ENCODE assay signal across 28 cellular contexts in genomic region chr10:131495224-131495623, GRCh38.
"Had no signal": no experiment of that assay in that cellular context is flagged by ENCODE, and none has a peak within 500 bp of the region (broad histone marks: within the 10 kb centered on the region; RNA-seq: fewer than 3 reads in every experiment).

No MANE protein-coding gene starts in this region.

- H3K36me3 ChIP-seq: stomach, suprapubic skin, thoracic aorta, thyroid gland, tibial artery, tibial nerve, transverse colon, upper lobe of left lung, upper lobe of right lung, uterus, vagina had no signal

- H3K27ac Mint-ChIP-seq: stimulated activated effector memory CD8-positive, alpha-beta T cell treated with anti-CD3 and anti-CD28 coated beads, Interleukin-12 subunit alpha, Interleukin-12 subunit beta, amount 100 ng/mL, for 72 hours; stimulated activated memory B cell treated with anti-CD40 and anti-IgM and Interleukin-4, amounts not matched to agents 10 μg/mL and 1 μg/mL and 100 μg/mL, for 72 hours; stimulated activated naive B cell treated with anti-CD40 and anti-IgM and Interleukin-4, amounts not matched to agents 10 μg/mL and 1 μg/mL and 100 μg/mL, for 72 hours; stimulated activated naive CD8-positive, alpha-beta T cell treated with anti-CD3 and anti-CD28 coated beads, Interleukin-15, amount 100 ng/mL, for 72 hours; stimulated activated naive CD8-positive, alpha-beta T cell treated with anti-CD3 and anti-CD28 coated beads, Interleukin-15, Interleukin-2, amounts not matched to agents 100 ng/mL and 50 ng/mL, for 24 hours; type B pancreatic cell had no signal

- H3K9me3 Mint-ChIP-seq: type B pancreatic cell had no signal

- H3K27me3 ChIP-seq: stomach, suprapubic skin, testis, thyroid gland, tibial artery, tibial nerve, transverse colon, upper lobe of left lung, upper lobe of right lung, uterus, vagina had no signal

- H3K4me3 Mint-ChIP-seq: stimulated activated effector memory CD8-positive, alpha-beta T cell treated with anti-CD3 and anti-CD28 coated beads, Interleukin-12 subunit alpha, Interleukin-12 subunit beta, amount 100 ng/mL, for 72 hours; stimulated activated memory B cell treated with anti-CD40 and anti-IgM and Interleukin-4, amounts not matched to agents 10 μg/mL and 1 μg/mL and 100 μg/mL, for 72 hours; stimulated activated naive B cell treated with anti-CD40 and anti-IgM and Interleukin-4, amounts not matched to agents 10 μg/mL and 1 μg/mL and 100 μg/mL, for 72 hours; stimulated activated naive CD8-positive, alpha-beta T cell treated with anti-CD3 and anti-CD28 coated beads, Interleukin-15, amount 100 ng/mL, for 72 hours; stimulated activated naive CD8-positive, alpha-beta T cell treated with anti-CD3 and anti-CD28 coated beads, Interleukin-15, Interleukin-2, amounts not matched to agents 100 ng/mL and 50 ng/mL, for 24 hours; type B pancreatic cell had no signal

- H3K4me1 ChIP-seq: stomach, suprapubic skin, testis, thyroid gland, tibial artery, tibial nerve, transverse colon, upper lobe of left lung, upper lobe of right lung, uterus, vagina had no signal

- H3K27me3 Mint-ChIP-seq: stimulated activated memory B cell treated with anti-CD40 and anti-IgM and Interleukin-4, amounts not matched to agents 10 μg/mL and 1 μg/mL and 100 μg/mL, for 72 hours; stimulated activated naive B cell treated with anti-CD40 and anti-IgM and Interleukin-4, amounts not matched to agents 10 μg/mL and 1 μg/mL and 100 μg/mL, for 72 hours; stimulated activated naive CD8-positive, alpha-beta T cell treated with anti-CD3 and anti-CD28 coated beads, Interleukin-15, Interleukin-2, amounts not matched to agents 100 ng/mL and 50 ng/mL, for 24 hours had no signal

- H3K4me1 Mint-ChIP-seq: stimulated activated effector memory CD8-positive, alpha-beta T cell treated with anti-CD3 and anti-CD28 coated beads, Interleukin-12 subunit alpha, Interleukin-12 subunit beta, amount 100 ng/mL, for 72 hours; stimulated activated memory B cell treated with anti-CD40 and anti-IgM and Interleukin-4, amounts not matched to agents 10 μg/mL and 1 μg/mL and 100 μg/mL, for 72 hours; stimulated activated naive B cell treated with anti-CD40 and anti-IgM and Interleukin-4, amounts not matched to agents 10 μg/mL and 1 μg/mL and 100 μg/mL, for 72 hours; stimulated activated naive CD8-positive, alpha-beta T cell treated with anti-CD3 and anti-CD28 coated beads, Interleukin-15, amount 100 ng/mL, for 72 hours had no signal

- DNase-seq: stimulated activated CD4-positive, alpha-beta T cell treated with anti-CD3 and anti-CD28 coated beads, Interleukin-2, amount 100 ng/mL, for 48 hours; stimulated activated CD4-positive, alpha-beta T cell treated with anti-CD3 and anti-CD28 coated beads, Interleukin-4, amount 100 ng/mL, for 1 hour; stimulated activated CD4-positive, alpha-beta T cell treated with anti-CD3 and anti-CD28 coated beads, Interleukin-4, amount 100 ng/mL, for 24 hours; stimulated activated CD4-positive, alpha-beta T cell treated with anti-CD3 and anti-CD28 coated beads, Interleukin-4, amount 100 ng/mL, for 4 hours; stimulated activated CD8-positive, alpha-beta memory T cell treated with anti-CD3 and anti-CD28 coated beads, Interleukin-4, amount 100 ng/mL, for 48 hours; stimulated activated naive B cell treated with anti-CD40 and anti-IgM and Interleukin-4, amounts not matched to agents 10 μg/mL and 1 μg/mL and 100 μg/mL, for 72 hours; stimulated activated naive CD4-positive, alpha-beta T cell; stimulated activated naive CD4-positive, alpha-beta T cell treated with Interleukin-2 at 50 U/mL for 16 hours; stimulated activated naive CD8-positive, alpha-beta T cell treated with anti-CD3 and anti-CD28 coated beads, Interleukin-15, amount 100 ng/mL, for 72 hours; stimulated activated naive CD8-positive, alpha-beta T cell treated with anti-CD3 and anti-CD28 coated beads, Interleukin-15, Interleukin-2, amounts not matched to agents 100 U/mL and 50 U/mL, for 24 hours; stomach; substantia nigra; testis; thyroid gland; tibial artery; transverse colon; trophoblast cell; uterus had no signal

- H3K36me3 Mint-ChIP-seq: stimulated activated effector memory CD8-positive, alpha-beta T cell treated with anti-CD3 and anti-CD28 coated beads, Interleukin-12 subunit alpha, Interleukin-12 subunit beta, amount 100 ng/mL, for 72 hours; stimulated activated memory B cell treated with anti-CD40 and anti-IgM and Interleukin-4, amounts not matched to agents 10 μg/mL and 1 μg/mL and 100 μg/mL, for 72 hours; stimulated activated naive B cell treated with anti-CD40 and anti-IgM and Interleukin-4, amounts not matched to agents 10 μg/mL and 1 μg/mL and 100 μg/mL, for 72 hours; type B pancreatic cell had no signal

- H3K4me3 ChIP-seq: stomach, suprapubic skin, testis, thoracic aorta, thyroid gland, tibial artery, tibial nerve, transverse colon, upper lobe of left lung, upper lobe of right lung, uterus, vagina had no signal

- H3K27ac ChIP-seq: stomach, suprapubic skin, testis, thoracic aorta, thyroid gland, tibial artery, tibial nerve, transverse colon, upper lobe of left lung, upper lobe of right lung, uterus, vagina had no signal

- ATAC-seq: stimulated activated memory B cell treated with anti-CD40 and anti-IgM and Interleukin-4, amounts not matched to agents 10 μg/mL and 1 μg/mL and 100 μg/mL, for 72 hours; stimulated activated naive B cell treated with anti-CD40 and anti-IgM and Interleukin-4, amounts not matched to agents 10 μg/mL and 1 μg/mL and 100 μg/mL, for 72 hours; stimulated activated naive CD8-positive, alpha-beta T cell treated with anti-CD3 and anti-CD28 coated beads, Interleukin-15, amount 100 ng/mL, for 72 hours; stimulated activated naive CD8-positive, alpha-beta T cell treated with anti-CD3 and anti-CD28 coated beads, Interleukin-15, Interleukin-2, amounts not matched to agents 100 U/mL and 50 U/mL, for 24 hours had no signal

- H3K9me3 ChIP-seq: testis, thoracic aorta, thyroid gland, tibial artery, transverse colon, upper lobe of left lung, upper lobe of right lung, uterus, vagina had no signal
